8 cellular contexts compared by ENCODE assay signal in genomic region chr9:105447814-105448812, GRCh38.
DNase-seq lines count a peak whose midpoint lies in the region; ATAC-seq and TF ChIP-seq lines count a peak whose summit lies in the region.

Gene FSD1L, plus strand, starts transcription at chr9:105448034. Its CDS starts 187 bp downstream, at chr9:105448221.

- no peaks in the 10 kb centered on the region for H3K27me3 Mint-ChIP-seq in memory B cell

- peak within 1 kb of the TSS; percentile 78 for H3K27ac Mint-ChIP-seq in memory B cell

- H3K9me3 ChIP-seq in effector memory CD4-positive, alpha-beta T cell (ENCODE audit: control insufficient read depth, low read length), result no peaks in the 10 kb centered on the region

- peak; percentile 40 for TF ChIP-seq CTCF in HL-60 (IDR thresholded peaks at IDR 0.05; ENCODE audit: insufficient read depth, low read length)

- ATAC-seq in GM19467 (IDR thresholded peaks at IDR 0.05; ENCODE audit: unreplicated experiment) (peak; percentile 93), memory B cell (ENCODE audit: low read depth) (peak; percentile 92)

- no peaks in the 10 kb centered on the region for H3K36me3 ChIP-seq in effector memory CD4-positive, alpha-beta T cell (ENCODE audit: control insufficient read depth, insufficient read depth, low read length)

- H3K4me3 ChIP-seq in HL-60 (replicated peaks; ENCODE audit: insufficient read depth, low read length), result peak within 1 kb of the TSS; percentile 96
- H3K4me3 ChIP-seq in effector memory CD4-positive, alpha-beta T cell (ENCODE audit: insufficient read depth, low read depth, low read length, poor library complexity, severe bottlenecking), result peak within 1 kb of the TSS; percentile 78

- H3K27ac ChIP-seq in HL-60 (replicated peaks), result peak within 1 kb of the TSS; percentile 49
- H3K27ac ChIP-seq in effector memory CD4-positive, alpha-beta T cell (ENCODE audit: insufficient read depth, low read length, poor library complexity, severe bottlenecking), result no peak within 1 kb of the TSS

- peaks cover 10% of the 10 kb centered on the region for H3K4me1 ChIP-seq in effector memory CD4-positive, alpha-beta T cell (ENCODE audit: control insufficient read depth, insufficient read depth, low read length, poor library complexity, severe bottlenecking)

- H3K36me3 Mint-ChIP-seq in memory B cell, result no peaks in the 10 kb centered on the region

- H3K27me3 ChIP-seq in HL-60 (ENCODE audit: insufficient read depth, poor library complexity, severe bottlenecking), result no peaks in the 10 kb centered on the region
- no peaks in the 10 kb centered on the region for H3K27me3 ChIP-seq in effector memory CD4-positive, alpha-beta T cell (replicated peaks; ENCODE audit: control insufficient read depth, insufficient read depth, low read length, poor library complexity, severe bottlenecking)

- H3K4me3 Mint-ChIP-seq in memory B cell, result peak within 1 kb of the TSS; percentile 93

- H3K4me1 Mint-ChIP-seq in memory B cell, result peaks cover 18% of the 10 kb centered on the region

- no peaks in the 10 kb centered on the region for H3K9me3 Mint-ChIP-seq in memory B cell

- DNase-seq in COLO829 (ENCODE audit: low spot score) (peak; percentile 91), HL-60 (ENCODE audit: low read depth in 1 of 2, low spot score in 1 of 2) (peak; percentile 81 to 93), NCI-H82 treated with DMSO at 0.1 percent for 48 hours (lab: John Stamatoyannopoulos, UW; ENCODE audit: unreplicated experiment) (peak; percentile 75), memory B cell (ENCODE audit: low spot score in 2 of 2) (peak; percentile 72 to 73)
- peak; percentile 27 to 66 for DNase-seq in activated CD8-positive, alpha-beta memory T cell treated with anti-CD3 and anti-CD28 coated beads for 1 hour (ENCODE audit: extremely low read depth in 1 of 2, low read depth in 1 of 2)
- DNase-seq in effector memory CD4-positive, alpha-beta T cell, result peak; percentile 54 to 72 (median 60)
- DNase-seq in stimulated activated CD8-positive, alpha-beta memory T cell treated with anti-CD3 and anti-CD28 coated beads, Interleukin-12 subunit alpha, Interleukin-12 subunit beta, amount 100 ng/mL, for 24 hours (ENCODE audit: extremely low read depth), result peak; percentile 59
